Comparison of ENCODE assay signal across 11 cellular contexts in the genomic region with DNA sequence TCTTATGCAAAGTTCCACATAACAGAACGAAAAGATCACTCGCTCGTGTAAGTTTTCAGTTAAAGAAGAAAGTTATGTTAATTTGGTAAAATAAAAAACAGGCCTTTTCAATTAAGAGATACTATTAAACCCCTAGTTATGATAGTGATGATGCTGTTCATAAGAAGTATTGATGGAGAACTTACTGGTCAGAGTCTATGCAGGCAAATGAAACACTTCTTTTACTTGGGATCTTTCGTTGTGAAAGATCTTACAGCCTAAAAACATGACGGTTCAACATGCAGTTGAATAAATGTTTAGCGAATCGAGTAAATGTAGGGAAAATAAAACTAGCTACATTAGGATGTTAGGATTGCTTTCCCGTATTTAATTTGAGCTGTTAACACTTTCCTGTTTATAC. TPM values are rescaled to one million over a fixed set of nuclear protein-coding genes. Genes with fewer than 3 reads are reported as not detected.
A peak's percentile ranks its signal among the peaks of the same experiment; 100 is the strongest.
DNase-seq lines count a peak whose midpoint lies in the region; ATAC-seq, FAIRE-seq and TF ChIP-seq lines count a peak whose summit lies in the region.
"Had no signal": no experiment of that assay in that cellular context is flagged by ENCODE, and none has a peak within 500 bp of the region (broad histone marks: within the 10 kb centered on the region; RNA-seq: fewer than 3 reads in every experiment).

No MANE protein-coding gene starts in this region.

- peak overlapping the region; percentile 93 for H3K4me3 ChIP-seq in BE2C (ENCODE audit: low read depth, low read length)
- peak overlapping the region; percentile 90 for H3K4me3 ChIP-seq in PC-3 (ENCODE audit: low read length)
- peak overlapping the region; percentile 87 for H3K4me3 ChIP-seq in ovary
- peak overlapping the region in 1 of 2 donors; percentile 11 for H3K4me3 ChIP-seq in small intestine (ENCODE audit: low read depth in 1 of 2, low read length in 2 of 2)

- peak overlapping the region; percentile 95 for H3K4me2 ChIP-seq in PC-3 (ENCODE audit: low read length)

- no peaks in the 10 kb centered on the region for H3K9me3 ChIP-seq in BE2C
- H3K9me3 ChIP-seq in PC-3 (ENCODE audit: low read length) = no peaks in the 10 kb centered on the region
- H3K9me3 ChIP-seq in ovary = no peaks in the 10 kb centered on the region
- H3K9me3 ChIP-seq in small intestine (ENCODE audit: control insufficient read depth, low read depth) = no peaks in the 10 kb centered on the region

- H3K9ac ChIP-seq in PC-3 (ENCODE audit: low read length) = no peak overlapping the region

- H2AFZ ChIP-seq in PC-3 (ENCODE audit: low read length) = no peak overlapping the region

- H3K27me3 ChIP-seq in BE2C (no peaks in the 10 kb centered on the region), PC-3 (ENCODE audit: low read length) (no peaks in the 10 kb centered on the region), ovary (no peaks in the 10 kb centered on the region), foreskin keratinocyte (peaks cover 20% of the 10 kb centered on the region), small intestine (ENCODE audit: control insufficient read depth in 2 of 2, insufficient read depth in 2 of 2, low read length in 2 of 2) (no peaks in the 10 kb centered on the region)

- H3K4me1 ChIP-seq in BE2C (peaks cover 20% of the 10 kb centered on the region), PC-3 (ENCODE audit: insufficient read depth, low read length) (peaks cover 28% of the 10 kb centered on the region), ovary (ENCODE audit: insufficient read depth) (peaks cover 8% of the 10 kb centered on the region), foreskin keratinocyte (peaks cover 8% of the 10 kb centered on the region), small intestine (ENCODE audit: control insufficient read depth in 2 of 2, insufficient read depth in 1 of 2, low read depth in 1 of 2, low read length in 1 of 2) (peaks cover 0 to 8% of the 10 kb centered on the region in 2 donors)

- DNase-seq in BE2C (no peak), PC-3 (no peak), fibroblast of peridontal ligament (ENCODE audit: extremely low read depth) (peak; percentile 33), ovary (no peak), foreskin keratinocyte (no peak), NCI-H446 (lab: John Stamatoyannopoulos, UW) (no peak), small intestine (no peak), NCI-H2029 (lab: John Stamatoyannopoulos, UW) (no peak)
- DNase-seq: HCEC 1CT, NCI-H2081, substantia nigra had no signal

- H3F3A ChIP-seq in PC-3 (ENCODE audit: low read length, unreplicated experiment) = no peaks in the 10 kb centered on the region

- no peaks in the 10 kb centered on the region for H3K9me2 ChIP-seq in PC-3 (replicated peaks; ENCODE audit: low read length)

- WGBS in ovary, 3 donors = 10 to 20% (median 19%) methylated on average over 8 of the region's 8 CpGs
- 37 to 56% (median 39%) methylated on average over 8 of the region's 8 CpGs for WGBS in small intestine, 3 donors

- TF ChIP-seq EP300 in ovary (IDR thresholded peaks at IDR 0.05) = no peak

- TF ChIP-seq CTCF in BE2C (IDR thresholded peaks at IDR 0.05; ENCODE audit: low read depth, low read length) (no peak), PC-3 (conservative IDR thresholded peaks at IDR 0.05; ENCODE audit: low read depth, low read length) (no peak), ovary (IDR thresholded peaks at IDR 0.05) (no peak), foreskin keratinocyte (conservative IDR thresholded peaks at IDR 0.05) (no peak)

- ATAC-seq in PC-3 (no peak), foreskin keratinocyte (no peak)

- POLR2A ChIA-PET in PC-3 (lab: Charles Lee; ENCODE audit: unreplicated experiment) = no interaction called here

- BruUV-seq in PC-3 (replicated peaks; lab: Mats Ljungman, UMichigan) = no TSS peak

- no peak for TF ChIP-seq POLR2A in ovary (IDR thresholded peaks at IDR 0.05)

- intact Hi-C loops in PC-3 (cut with micrococcal nuclease) (loop anchor here (5.0 to 10.0 kb wide), 2 partner anchors 89 to 178 kb away; a partner anchor contains a TSS), ovary (cut with DNase I) (loop anchor here (5.0 to 10.0 kb wide), 5 partner anchors 61 to 88 kb away; a partner anchor contains a TSS)

- no peak for FAIRE-seq in small intestine (lab: Jason Lieb, UNC)

- CTCF ChIA-PET in PC-3 (lab: Charles Lee) = no interaction called here

- no peaks in the 10 kb centered on the region for H4K20me1 ChIP-seq in PC-3 (ENCODE audit: low read length)

- H3K79me2 ChIP-seq in PC-3 (ENCODE audit: low read length) = peaks cover 12% of the 10 kb centered on the region; the same call in 1 of the 2 replicates

- H3K27ac ChIP-seq in PC-3 (ENCODE audit: low read length) (no peak overlapping the region), ovary (peak overlapping the region in 1 of 2 donors; percentile 99), foreskin keratinocyte (no peak overlapping the region), small intestine (ENCODE audit: low read depth in 1 of 2, low read length in 1 of 2) (no peak overlapping the region)

- peaks cover 29% of the 10 kb centered on the region for H3K36me3 ChIP-seq in BE2C
- H3K36me3 ChIP-seq in PC-3 (ENCODE audit: low read depth, low read length) = no peaks in the 10 kb centered on the region
- H3K36me3 ChIP-seq in ovary = no peaks in the 10 kb centered on the region
- H3K36me3 ChIP-seq in small intestine (ENCODE audit: control insufficient read depth in 2 of 2, insufficient read depth in 2 of 2, low read length in 2 of 2) = no peaks in the 10 kb centered on the region

RNA-seq across cellular contexts. Expression of a gene that starts 2.0 kb away (rescaled TPM):
- 119 TPM for polyA plus RNA-seq in BE2C (2012; ENCODE audit: insufficient read depth, insufficient read length, low read depth)
- 14.2 and 16.3 TPM in 2 replicates for total RNA-seq in PC-3 (2014; rRNA removed)
- total RNA-seq in ovary = 100 to 1,000 TPM; 106 to 221 (median 200) TPM
- polyA plus RNA-seq in ovary = 100 to 1,000 TPM in 1 of 2 donors, 10 to 100 TPM in 1; 52.8 to 133 TPM
- total RNA-seq in foreskin keratinocyte = 2.4 and 2.8 TPM in 2 replicates
- polyA plus RNA-seq in foreskin keratinocyte = 0.45 and 0.50 TPM in 2 replicates
- polyA plus RNA-seq in small intestine = 10 to 100 TPM in 1 of 3 donors, 1 to 10 TPM in 2; 5.8 to 16.2 (median 8.1) TPM

RNA-seq across cellular contexts. Expression of a gene that starts 50.3 kb away (rescaled TPM):
- polyA plus RNA-seq in BE2C (2012; ENCODE audit: insufficient read depth, insufficient read length, low read depth) = not detected
- not detected in 2 replicates for total RNA-seq in PC-3 (2014; rRNA removed)
- 1 to 10 TPM in 2 of 7 donors, under 1 TPM in 5; 0.46 to 1.7 (median 0.76) TPM for total RNA-seq in ovary
- 1 to 10 TPM; 1.0 to 1.3 TPM for polyA plus RNA-seq in ovary
- not detected in 2 replicates for total RNA-seq in foreskin keratinocyte
- not detected in 2 replicates for polyA plus RNA-seq in foreskin keratinocyte
- polyA plus RNA-seq in small intestine = under 1 TPM in 1 of 3 donors, not detected in 2; 0.24 TPM
